1 cellular context compared by ENCODE assay signal in genomic region chr11:536841-537621, GRCh38.
TF ChIP-seq lines count a peak whose summit lies in the region.

LRRC56 (plus strand) TSS chr11:537527; CDS start chr11:540685, 3,158 bp downstream.

TF ChIP-seq in GM12878, 131 proteins besides CTCF, POLR2A, EP300 and RAD21 (continued from another document and continues in another):
- TF ChIP-seq NRF1 (conservative IDR thresholded peaks at IDR 0.05; ENCODE audit: low read depth, low read length) (no peak), BHLHE40 (IDR thresholded peaks at IDR 0.05; ENCODE audit: borderline replicate concordance in 1 of 2, low read depth in 2 of 2, low read length in 1 of 2) (peak; percentile 100), HDAC2 (IDR thresholded peaks at IDR 0.05) (no peak), ZNF24 (IDR thresholded peaks at IDR 0.05) (no peak), BRCA1 (IDR thresholded peaks at IDR 0.05; ENCODE audit: low read depth, low read length) (no peak), MTA3 (IDR thresholded peaks at IDR 0.05; ENCODE audit: borderline replicate concordance, low read length) (no peak), ELK1 (IDR thresholded peaks at IDR 0.05; ENCODE audit: low read depth, low read length) (no peak), PAX5 (IDR thresholded peaks at IDR 0.05; ENCODE audit: borderline replicate concordance, low read depth, low read length) (peak; percentile 56), GATAD2B (conservative IDR thresholded peaks at IDR 0.05; ENCODE audit: low read depth) (peak; percentile 100), SP1 (IDR thresholded peaks at IDR 0.05; ENCODE audit: low read depth, low read length) (peak; percentile 83), MLLT1 (IDR thresholded peaks at IDR 0.05) (no peak), ETV6 (conservative IDR thresholded peaks at IDR 0.05 in 1 of 2, IDR thresholded peaks at IDR 0.05 in 1 of 2; ENCODE audit: borderline replicate concordance in 1 of 2, low read depth in 1 of 2) (no peak; a peak in 1 of 4 replicates), USF2 (IDR thresholded peaks at IDR 0.05; ENCODE audit: borderline replicate concordance, low read depth, low read length) (peak; percentile 72), SMAD5 (IDR thresholded peaks at IDR 0.05; ENCODE audit: low read depth) (no peak), POU2F2 (IDR thresholded peaks at IDR 0.05; ENCODE audit: borderline replicate concordance, low read depth, low read length) (peak; percentile 97), IRF4 (IDR thresholded peaks at IDR 0.05; ENCODE audit: low read depth, low read length) (no peak), PKNOX1 (IDR thresholded peaks at IDR 0.05) (peak; percentile 90), E2F8 (IDR thresholded peaks at IDR 0.05; ENCODE audit: low read depth, partially characterized antibody) (no peak), HDAC6 (IDR thresholded peaks at IDR 0.05; ENCODE audit: unreplicated experiment) (no peak), SRF (IDR thresholded peaks at IDR 0.05; ENCODE audit: low read depth in 2 of 2, low read length in 2 of 2) (no peak), CREM (IDR thresholded peaks at IDR 0.05; ENCODE audit: low read depth) (no peak; the same call in 1 of the 2 replicates), RUNX3 (IDR thresholded peaks at IDR 0.05; ENCODE audit: low read length) (peak; percentile 42; the same call in 1 of the 2 replicates), IKZF1 (conservative IDR thresholded peaks at IDR 0.05) (peak; percentile 96), RAD51 (IDR thresholded peaks at IDR 0.05) (peak; percentile 88), TAF1 (IDR thresholded peaks at IDR 0.05; ENCODE audit: borderline replicate concordance, low read depth, low read length) (peak; percentile 58; the same call in 1 of the 2 replicates), NKRF (conservative IDR thresholded peaks at IDR 0.05) (peak; percentile 9; the same call in 1 of the 2 replicates), CBX3 (IDR thresholded peaks at IDR 0.05; ENCODE audit: borderline replicate concordance, low read depth) (no peak), RCOR1 (conservative IDR thresholded peaks at IDR 0.05; ENCODE audit: low read depth, low read length) (0 out of 2 replicates have a peak, but pooled peaks have one; percentile 35), NFIC (IDR thresholded peaks at IDR 0.05; ENCODE audit: low read depth, low read length) (no peak), ASH2L (IDR thresholded peaks at IDR 0.05; ENCODE audit: borderline replicate concordance, low read depth) (no peak), SMARCA5 (IDR thresholded peaks at IDR 0.05) (peak; percentile 46), SREBF1 (IDR thresholded peaks at IDR 0.05; ENCODE audit: low read length) (no peak), SREBF2 (IDR thresholded peaks at IDR 0.05; ENCODE audit: low read length) (no peak), IRF5 (IDR thresholded peaks at IDR 0.05; ENCODE audit: borderline replicate concordance) (no peak), LARP7 (IDR thresholded peaks at IDR 0.05) (no peak; the same call in none of the 2 replicates), YBX1 (IDR thresholded peaks at IDR 0.05) (no peak), CHD1 (IDR thresholded peaks at IDR 0.05; ENCODE audit: low read depth, low read length) (no peak), EGR1 (IDR thresholded peaks at IDR 0.05; ENCODE audit: borderline replicate concordance in 1 of 2, low read depth in 2 of 2, low read length in 2 of 2) (peak; percentile 75 to 93), CHD4 (IDR thresholded peaks at IDR 0.05) (no peak; the same call in 1 of the 2 replicates), TCF3 (IDR thresholded peaks at IDR 0.05; ENCODE audit: borderline replicate concordance, insufficient read depth, low read depth, low read length) (no peak), TBL1XR1 (IDR thresholded peaks at IDR 0.05; ENCODE audit: low read depth, low read length) (no peak), MAX (IDR thresholded peaks at IDR 0.05; ENCODE audit: low read depth, low read length) (peak; percentile 93), TARDBP (IDR thresholded peaks at IDR 0.05; ENCODE audit: borderline replicate concordance) (0 out of 2 replicates have a peak, but pooled peaks have one; percentile 67), USF1 (IDR thresholded peaks at IDR 0.05; ENCODE audit: borderline replicate concordance, extremely low read length, insufficient read depth, low read depth, low read length) (peak; percentile 86), ZNF687 (IDR thresholded peaks at IDR 0.05) (peak; percentile 83), CEBPB (IDR thresholded peaks at IDR 0.05; ENCODE audit: borderline replicate concordance in 1 of 2, low read depth in 2 of 2, low read length in 2 of 2) (no peak), EZH2 (IDR thresholded peaks at IDR 0.05; ENCODE audit: borderline replicate concordance, control insufficient read depth, low read depth, low read length) (no peak), JUND (IDR thresholded peaks at IDR 0.05; ENCODE audit: low read depth, low read length) (no peak), ATF7 (IDR thresholded peaks at IDR 0.05; ENCODE audit: low read depth) (0 out of 2 replicates have a peak, but pooled peaks have one; percentile 11), FOS (IDR thresholded peaks at IDR 0.05; ENCODE audit: borderline replicate concordance, extremely low read depth, insufficient read length) (no peak)
